In the genomic region with DNA sequence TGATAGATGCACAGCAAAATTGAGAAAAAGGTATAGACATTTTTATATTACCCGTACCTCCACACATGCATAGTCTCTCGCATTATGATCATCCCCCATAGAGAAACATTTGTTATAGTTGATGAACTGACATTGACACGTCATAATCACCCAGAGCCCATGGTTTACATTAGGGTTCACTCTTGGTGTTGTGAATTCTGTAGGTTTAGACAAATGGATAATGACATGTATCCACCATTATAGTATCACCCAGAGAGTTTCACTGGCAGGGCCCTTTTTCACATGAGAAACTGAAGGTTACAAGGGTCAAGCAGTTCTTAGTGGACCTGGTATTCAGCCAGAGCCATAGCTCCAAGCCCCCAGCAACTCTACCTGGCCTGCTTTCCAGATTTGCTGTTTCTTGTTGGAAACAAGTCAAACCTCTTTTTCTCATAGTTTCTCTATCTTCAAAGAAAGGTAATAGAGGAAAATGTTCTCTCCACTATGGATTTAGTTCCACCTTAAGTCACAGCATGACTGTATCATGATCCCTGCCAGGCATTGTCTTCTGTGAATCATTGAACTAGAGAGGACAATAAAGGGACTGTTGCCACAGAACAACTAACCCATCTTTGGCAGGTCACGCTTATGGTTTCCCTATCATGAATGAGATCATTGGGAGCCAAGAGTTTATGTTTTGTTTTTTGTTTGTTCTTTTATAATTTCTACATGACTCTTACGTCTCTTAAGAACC, we compare ENCODE assay signal across 12 cellular contexts.
DNase-seq lines count a peak whose midpoint lies in the region; ATAC-seq and TF ChIP-seq lines count a peak whose summit lies in the region.
"Had no signal": no experiment of that assay in that cellular context is flagged by ENCODE, and none has a peak within 500 bp of the region (broad histone marks: within the 10 kb centered on the region; RNA-seq: fewer than 3 reads in every experiment).

No MANE protein-coding gene starts in this region.

- H3K9me3 Mint-ChIP-seq in activated CD8-positive, alpha-beta T cell treated with anti-CD3 and anti-CD28 coated beads for 36 hours: no peaks in the 10 kb centered on the region
- H3K9me3 Mint-ChIP-seq in stimulated activated naive CD8-positive, alpha-beta T cell treated with anti-CD3 and anti-CD28 coated beads, Interleukin-15, amount 100 ng/mL, for 72 hours: no peaks in the 10 kb centered on the region

- DNase-seq in Daoy (ENCODE audit: low read depth): peak; percentile 84
- DNase-seq in RPMI7951 (ENCODE audit: low read depth): peak; percentile 79
- peak; percentile 88 for DNase-seq in epithelial cell of proximal tubule (ENCODE audit: low read depth)
- DNase-seq in mucosa of gallbladder (ENCODE audit: low spot score): peak; percentile 73
- DNase-seq in NCI-H2029 (lab: John Stamatoyannopoulos, UW): no peak
- DNase-seq in activated CD8-positive, alpha-beta T cell treated with anti-CD3 and anti-CD28 coated beads for 36 hours: no peak
- DNase-seq in stimulated activated naive CD8-positive, alpha-beta T cell treated with anti-CD3 and anti-CD28 coated beads, Interleukin-15, amount 100 ng/mL, for 72 hours: no peak
- DNase-seq: CD8-positive, alpha-beta memory T cell; NCI-H1694 treated with DMSO at 0.1 percent for 48 hours; upper lobe of right lung had no signal

- H3K4me3 Mint-ChIP-seq in activated CD8-positive, alpha-beta T cell treated with anti-CD3 and anti-CD28 coated beads for 36 hours: no peak overlapping the region
- no peak overlapping the region for H3K4me3 Mint-ChIP-seq in stimulated activated naive CD8-positive, alpha-beta T cell treated with anti-CD3 and anti-CD28 coated beads, Interleukin-15, amount 100 ng/mL, for 72 hours
- H3K4me3 Mint-ChIP-seq: activated naive CD8-positive, alpha-beta T cell; CD8-positive, alpha-beta memory T cell had no signal

- POLR2A ChIA-PET in activated CD8-positive, alpha-beta T cell treated with anti-CD3 and anti-CD28 coated beads for 36 hours (lab: Charles Lee): no interaction called here

- ATAC-seq in GM18519 (IDR thresholded peaks at IDR 0.05; ENCODE audit: low FRiP score, unreplicated experiment): no peak
- ATAC-seq in activated CD8-positive, alpha-beta T cell treated with anti-CD3 and anti-CD28 coated beads for 36 hours: no peak
- no peak for ATAC-seq in stimulated activated naive CD8-positive, alpha-beta T cell treated with anti-CD3 and anti-CD28 coated beads, Interleukin-15, amount 100 ng/mL, for 72 hours
- ATAC-seq: upper lobe of right lung had no signal

- TF ChIP-seq CTCF in epithelial cell of proximal tubule (conservative IDR thresholded peaks at IDR 0.05; ENCODE audit: low read depth, low read length): no peak
- TF ChIP-seq CTCF in activated CD8-positive, alpha-beta T cell treated with anti-CD3 and anti-CD28 coated beads for 36 hours (IDR thresholded peaks at IDR 0.05): no peak

- no peak overlapping the region for H3K27ac Mint-ChIP-seq in activated CD8-positive, alpha-beta T cell treated with anti-CD3 and anti-CD28 coated beads for 36 hours
- H3K27ac Mint-ChIP-seq in stimulated activated naive CD8-positive, alpha-beta T cell treated with anti-CD3 and anti-CD28 coated beads, Interleukin-15, amount 100 ng/mL, for 72 hours: no peak overlapping the region
- H3K27ac Mint-ChIP-seq: activated naive CD8-positive, alpha-beta T cell; CD8-positive, alpha-beta memory T cell had no signal

- H3K4me3 ChIP-seq in epithelial cell of proximal tubule (ENCODE audit: low read depth, low read length): no peak overlapping the region
- H3K4me3 ChIP-seq: upper lobe of right lung had no signal

- no peaks in the 10 kb centered on the region for H3K36me3 Mint-ChIP-seq in activated CD8-positive, alpha-beta T cell treated with anti-CD3 and anti-CD28 coated beads for 36 hours (ENCODE audit: low read depth)
- H3K36me3 Mint-ChIP-seq: activated naive CD8-positive, alpha-beta T cell; CD8-positive, alpha-beta memory T cell had no signal

- intact Hi-C loops in activated CD8-positive, alpha-beta T cell treated with anti-CD3 and anti-CD28 coated beads for 36 hours (cut with micrococcal nuclease): no loop called here

- H3K4me1 Mint-ChIP-seq in activated CD8-positive, alpha-beta T cell treated with anti-CD3 and anti-CD28 coated beads for 36 hours (ENCODE audit: low read depth): no peaks in the 10 kb centered on the region
- no peaks in the 10 kb centered on the region for H3K4me1 Mint-ChIP-seq in stimulated activated naive CD8-positive, alpha-beta T cell treated with anti-CD3 and anti-CD28 coated beads, Interleukin-15, amount 100 ng/mL, for 72 hours
- H3K4me1 Mint-ChIP-seq: CD8-positive, alpha-beta memory T cell had no signal

- CTCF ChIA-PET in activated CD8-positive, alpha-beta T cell treated with anti-CD3 and anti-CD28 coated beads for 36 hours (lab: Charles Lee): no interaction called here

- H3K27me3 Mint-ChIP-seq in activated CD8-positive, alpha-beta T cell treated with anti-CD3 and anti-CD28 coated beads for 36 hours: peaks cover 3% of the 10 kb centered on the region
- no peaks in the 10 kb centered on the region for H3K27me3 Mint-ChIP-seq in stimulated activated naive CD8-positive, alpha-beta T cell treated with anti-CD3 and anti-CD28 coated beads, Interleukin-15, amount 100 ng/mL, for 72 hours

Comparison
In these comparisons a context has a peak if more than half of its experiments do, and no peak if none do; other contexts are left out.
1. DNase-seq: peak in Daoy (single experiment), RPMI7951 (single experiment), epithelial cell of proximal tubule (single experiment) and mucosa of gallbladder (single experiment); none in NCI-H2029 (single experiment), activated CD8-positive, alpha-beta T cell treated with anti-CD3 and anti-CD28 coated beads for 36 hours (single experiment) and stimulated activated naive CD8-positive, alpha-beta T cell treated with anti-CD3 and anti-CD28 coated beads, Interleukin-15, amount 100 ng/mL, for 72 hours (0 of 2).